In genomic region chr1:59391216-59392179, GRCh38 we compare ENCODE assay signal across 13 cellular contexts.
DNase-seq lines count a peak whose midpoint lies in the region; ATAC-seq and TF ChIP-seq lines count a peak whose summit lies in the region.
"Had no signal": no experiment of that assay in that cellular context is flagged by ENCODE, and none has a peak within 500 bp of the region (broad histone marks: within the 10 kb centered on the region; RNA-seq: fewer than 3 reads in every experiment).

No MANE protein-coding gene starts in this region.

- H2AFZ ChIP-seq in DND-41 (ENCODE audit: low read depth, low read length), result no peak overlapping the region
- H2AFZ ChIP-seq in GM23338, result no peak overlapping the region

- no peaks in the 10 kb centered on the region for H3K36me3 Mint-ChIP-seq in mesothelial cell of epicardium
- H3K36me3 Mint-ChIP-seq in GM23338 (ENCODE audit: low read depth), result no peaks in the 10 kb centered on the region

- H3K9ac ChIP-seq in DND-41 (ENCODE audit: low read depth, low read length), result no peak overlapping the region
- H3K9ac ChIP-seq: BLaER1 treated with 17β-estradiol and CSF1 and Interleukin-3, amounts not matched to agents 10 nM and 100 nM had no signal

- H3K4me2 ChIP-seq in DND-41 (ENCODE audit: insufficient read depth, low read length) (no peak overlapping the region), GM23338 (no peak overlapping the region)
- H3K4me2 ChIP-seq: BLaER1 treated with 17β-estradiol and CSF1 and Interleukin-3, amounts not matched to agents 10 nM and 100 nM had no signal

- H3K4me1 ChIP-seq in DND-41 (ENCODE audit: insufficient read depth, low read length), result peaks cover 32% of the 10 kb centered on the region
- peaks cover 30% of the 10 kb centered on the region for H3K4me1 ChIP-seq in GM23338 (ENCODE audit: insufficient read depth)
- H3K4me1 ChIP-seq: BLaER1 treated with 17β-estradiol and CSF1 and Interleukin-3, amounts not matched to agents 10 nM and 100 nM had no signal

- H3K79me2 ChIP-seq in DND-41 (ENCODE audit: insufficient read depth, low read length) (no peaks in the 10 kb centered on the region), GM23338 (replicated peaks; ENCODE audit: insufficient read depth) (no peaks in the 10 kb centered on the region)

- H3K4me3 Mint-ChIP-seq in mesothelial cell of epicardium, result no peak overlapping the region
- no peak overlapping the region for H3K4me3 Mint-ChIP-seq in GM23338
- H3K4me3 Mint-ChIP-seq: activated CD4-positive, alpha-beta memory T cell treated with anti-CD3 and anti-CD28 coated beads, Interleukin-2, amount 10 ng/mL, durations not matched to agents 7 days and 5 days had no signal

- ATAC-seq in DND-41 (ENCODE audit: insufficient read depth, low read depth) (no peak), GM21360 (IDR thresholded peaks at IDR 0.05; ENCODE audit: unreplicated experiment) (peak; percentile 49), GM23338 (no peak), GM18517 (IDR thresholded peaks at IDR 0.05; ENCODE audit: unreplicated experiment) (no peak), HG03521 (IDR thresholded peaks at IDR 0.05; ENCODE audit: unreplicated experiment) (no peak)
- ATAC-seq: left cardiac atrium had no signal

- H3K4me1 Mint-ChIP-seq in mesothelial cell of epicardium, result peaks cover 54% of the 10 kb centered on the region
- peaks cover 34% of the 10 kb centered on the region for H3K4me1 Mint-ChIP-seq in GM23338

- H3K27ac ChIP-seq in DND-41 (ENCODE audit: low read length), result 0 out of 2 replicates have a peak overlapping the region, but pooled peaks have one; percentile 15
- no peak overlapping the region for H3K27ac ChIP-seq in GM23338 (ENCODE audit: low read depth)
- H3K27ac ChIP-seq: BLaER1 treated with 17β-estradiol and CSF1 and Interleukin-3, amounts not matched to agents 10 nM and 100 nM had no signal

- H3K36me3 ChIP-seq in DND-41 (ENCODE audit: insufficient read depth, low read length) (no peaks in the 10 kb centered on the region), GM23338 (ENCODE audit: insufficient read depth) (no peaks in the 10 kb centered on the region)

- intact Hi-C loops in posterior cingulate gyrus (cut with DNase I), result loop anchor here (10.0 kb wide), 1 partner anchor 607 kb away; the partner anchor contains the start of gene JUN

- H3K27ac Mint-ChIP-seq in mesothelial cell of epicardium (peak overlapping the region; percentile 94), GM23338 (no peak overlapping the region)
- H3K27ac Mint-ChIP-seq: activated CD4-positive, alpha-beta memory T cell treated with anti-CD3 and anti-CD28 coated beads, Interleukin-2, amount 10 ng/mL, durations not matched to agents 7 days and 5 days had no signal

- H3K9me3 ChIP-seq in DND-41 (ENCODE audit: insufficient read depth, low read length, severe bottlenecking), result no peaks in the 10 kb centered on the region

- H3K27me3 Mint-ChIP-seq in mesothelial cell of epicardium (ENCODE audit: low read depth) (no peaks in the 10 kb centered on the region), GM23338 (ENCODE audit: insufficient read depth, low read depth, poor library complexity) (no peaks in the 10 kb centered on the region)
- H3K27me3 Mint-ChIP-seq: activated CD4-positive, alpha-beta memory T cell treated with anti-CD3 and anti-CD28 coated beads, Interleukin-2, amount 10 ng/mL, durations not matched to agents 7 days and 5 days had no signal

- H4K20me1 ChIP-seq in DND-41 (ENCODE audit: insufficient read depth, low read length), result no peaks in the 10 kb centered on the region
- H4K20me1 ChIP-seq in GM23338 (replicated peaks; ENCODE audit: insufficient read depth), result no peaks in the 10 kb centered on the region
- H4K20me1 ChIP-seq: BLaER1 treated with 17β-estradiol and CSF1 and Interleukin-3, amounts not matched to agents 10 nM and 100 nM had no signal

- DNase-seq in DND-41 (no peak), OCI-M1 (lab: John Stamatoyannopoulos, UW) (peak; percentile 55), mesothelial cell of epicardium (ENCODE audit: low spot score in 2 of 2, unreplicated experiment in 2 of 2) (no peak), GM23338 (ENCODE audit: low spot score) (no peak), posterior cingulate gyrus (no peak)
- DNase-seq: activated CD4-positive, alpha-beta memory T cell treated with anti-CD3 and anti-CD28 coated beads, Interleukin-2, amount 10 ng/mL, durations not matched to agents 7 days and 5 days; anterior cingulate cortex; left cardiac atrium; NCI-H2029 had no signal

- H3K9me3 Mint-ChIP-seq in mesothelial cell of epicardium (no peaks in the 10 kb centered on the region), GM23338 (no peaks in the 10 kb centered on the region)

- no peak for TF ChIP-seq CTCF in DND-41 (IDR thresholded peaks at IDR 0.05; ENCODE audit: borderline replicate concordance, extremely low read depth, low read length, poor library complexity, severe bottlenecking)
- TF ChIP-seq CTCF in mesothelial cell of epicardium (IDR thresholded peaks at IDR 0.05; ENCODE audit: unreplicated experiment), result no peak
- no peak for TF ChIP-seq CTCF in GM23338 (conservative IDR thresholded peaks at IDR 0.05; ENCODE audit: low read depth in 2 of 2)

- H3F3A ChIP-seq in GM23338 (replicated peaks; ENCODE audit: low read depth), result no peaks in the 10 kb centered on the region

- H3K4me3 ChIP-seq in DND-41 (ENCODE audit: low read depth in 1 of 2, low read length in 2 of 2) (no peak overlapping the region), GM23338 (no peak overlapping the region)
- H3K4me3 ChIP-seq: BLaER1 treated with 17β-estradiol and CSF1 and Interleukin-3, amounts not matched to agents 10 nM and 100 nM had no signal

- H3K27me3 ChIP-seq in DND-41 (ENCODE audit: insufficient read depth, low read length, poor library complexity), result no peaks in the 10 kb centered on the region
- H3K27me3 ChIP-seq in GM23338 (ENCODE audit: insufficient read depth), result no peaks in the 10 kb centered on the region
- H3K27me3 ChIP-seq: BLaER1 treated with 17β-estradiol and CSF1 and Interleukin-3, amounts not matched to agents 10 nM and 100 nM had no signal

- H3K9me2 ChIP-seq in GM23338 (ENCODE audit: insufficient read depth), result peaks cover 7% of the 10 kb centered on the region

TF ChIP-seq in GM23338, 12 proteins besides CTCF, POLR2A, EP300 and RAD21:
- TF ChIP-seq, protein P1, sequence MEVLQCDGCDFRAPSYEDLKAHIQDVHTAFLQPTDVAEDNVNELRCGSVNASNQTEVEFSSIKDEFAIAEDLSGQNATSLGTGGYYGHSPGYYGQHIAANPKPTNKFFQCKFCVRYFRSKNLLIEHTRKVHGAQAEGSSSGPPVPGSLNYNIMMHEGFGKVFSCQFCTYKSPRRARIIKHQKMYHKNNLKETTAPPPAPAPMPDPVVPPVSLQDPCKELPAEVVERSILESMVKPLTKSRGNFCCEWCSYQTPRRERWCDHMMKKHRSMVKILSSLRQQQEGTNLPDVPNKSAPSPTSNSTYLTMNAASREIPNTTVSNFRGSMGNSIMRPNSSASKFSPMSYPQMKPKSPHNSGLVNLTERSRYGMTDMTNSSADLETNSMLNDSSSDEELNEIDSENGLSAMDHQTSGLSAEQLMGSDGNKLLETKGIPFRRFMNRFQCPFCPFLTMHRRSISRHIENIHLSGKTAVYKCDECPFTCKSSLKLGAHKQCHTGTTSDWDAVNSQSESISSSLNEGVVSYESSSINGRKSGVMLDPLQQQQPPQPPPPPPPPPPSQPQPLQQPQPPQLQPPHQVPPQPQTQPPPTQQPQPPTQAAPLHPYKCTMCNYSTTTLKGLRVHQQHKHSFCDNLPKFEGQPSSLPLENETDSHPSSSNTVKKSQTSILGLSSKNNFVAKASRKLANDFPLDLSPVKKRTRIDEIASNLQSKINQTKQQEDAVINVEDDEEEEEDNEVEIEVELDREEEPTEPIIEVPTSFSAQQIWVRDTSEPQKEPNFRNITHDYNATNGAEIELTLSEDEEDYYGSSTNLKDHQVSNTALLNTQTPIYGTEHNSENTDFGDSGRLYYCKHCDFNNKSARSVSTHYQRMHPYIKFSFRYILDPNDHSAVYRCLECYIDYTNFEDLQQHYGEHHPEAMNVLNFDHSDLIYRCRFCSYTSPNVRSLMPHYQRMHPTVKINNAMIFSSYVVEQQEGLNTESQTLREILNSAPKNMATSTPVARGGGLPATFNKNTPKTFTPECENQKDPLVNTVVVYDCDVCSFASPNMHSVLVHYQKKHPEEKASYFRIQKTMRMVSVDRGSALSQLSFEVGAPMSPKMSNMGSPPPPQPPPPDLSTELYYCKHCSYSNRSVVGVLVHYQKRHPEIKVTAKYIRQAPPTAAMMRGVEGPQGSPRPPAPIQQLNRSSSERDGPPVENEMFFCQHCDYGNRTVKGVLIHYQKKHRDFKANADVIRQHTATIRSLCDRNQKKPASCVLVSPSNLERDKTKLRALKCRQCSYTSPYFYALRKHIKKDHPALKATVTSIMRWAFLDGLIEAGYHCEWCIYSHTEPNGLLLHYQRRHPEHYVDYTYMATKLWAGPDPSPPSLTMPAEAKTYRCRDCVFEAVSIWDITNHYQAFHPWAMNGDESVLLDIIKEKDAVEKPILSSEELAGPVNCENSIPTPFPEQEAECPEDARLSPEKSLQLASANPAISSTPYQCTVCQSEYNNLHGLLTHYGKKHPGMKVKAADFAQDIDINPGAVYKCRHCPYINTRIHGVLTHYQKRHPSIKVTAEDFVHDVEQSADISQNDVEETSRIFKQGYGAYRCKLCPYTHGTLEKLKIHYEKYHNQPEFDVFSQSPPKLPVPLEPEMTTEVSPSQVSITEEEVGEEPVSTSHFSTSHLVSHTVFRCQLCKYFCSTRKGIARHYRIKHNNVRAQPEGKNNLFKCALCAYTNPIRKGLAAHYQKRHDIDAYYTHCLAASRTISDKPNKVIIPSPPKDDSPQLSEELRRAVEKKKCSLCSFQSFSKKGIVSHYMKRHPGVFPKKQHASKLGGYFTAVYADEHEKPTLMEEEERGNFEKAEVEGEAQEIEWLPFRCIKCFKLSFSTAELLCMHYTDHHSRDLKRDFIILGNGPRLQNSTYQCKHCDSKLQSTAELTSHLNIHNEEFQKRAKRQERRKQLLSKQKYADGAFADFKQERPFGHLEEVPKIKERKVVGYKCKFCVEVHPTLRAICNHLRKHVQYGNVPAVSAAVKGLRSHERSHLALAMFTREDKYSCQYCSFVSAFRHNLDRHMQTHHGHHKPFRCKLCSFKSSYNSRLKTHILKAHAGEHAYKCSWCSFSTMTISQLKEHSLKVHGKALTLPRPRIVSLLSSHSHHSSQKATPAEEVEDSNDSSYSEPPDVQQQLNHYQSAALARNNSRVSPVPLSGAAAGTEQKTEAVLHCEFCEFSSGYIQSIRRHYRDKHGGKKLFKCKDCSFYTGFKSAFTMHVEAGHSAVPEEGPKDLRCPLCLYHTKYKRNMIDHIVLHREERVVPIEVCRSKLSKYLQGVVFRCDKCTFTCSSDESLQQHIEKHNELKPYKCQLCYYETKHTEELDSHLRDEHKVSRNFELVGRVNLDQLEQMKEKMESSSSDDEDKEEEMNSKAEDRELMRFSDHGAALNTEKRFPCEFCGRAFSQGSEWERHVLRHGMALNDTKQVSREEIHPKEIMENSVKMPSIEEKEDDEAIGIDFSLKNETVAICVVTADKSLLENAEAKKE (CRISPR knock-in tag; IDR thresholded peaks at IDR 0.05), result no peak
- no peak for TF ChIP-seq JUNB (IDR thresholded peaks at IDR 0.05; ENCODE audit: unreplicated experiment)
- TF ChIP-seq STAT1 (IDR thresholded peaks at IDR 0.05; ENCODE audit: unreplicated experiment), result no peak
- no peak for TF ChIP-seq ZNF331 (CRISPR knock-in tag; IDR thresholded peaks at IDR 0.05; ENCODE audit: low read depth)
- no peak for TF ChIP-seq CREB1 (CRISPR knock-in tag; IDR thresholded peaks at IDR 0.05; ENCODE audit: low read depth)
